1 cellular context compared by ENCODE assay signal in the genomic region with DNA sequence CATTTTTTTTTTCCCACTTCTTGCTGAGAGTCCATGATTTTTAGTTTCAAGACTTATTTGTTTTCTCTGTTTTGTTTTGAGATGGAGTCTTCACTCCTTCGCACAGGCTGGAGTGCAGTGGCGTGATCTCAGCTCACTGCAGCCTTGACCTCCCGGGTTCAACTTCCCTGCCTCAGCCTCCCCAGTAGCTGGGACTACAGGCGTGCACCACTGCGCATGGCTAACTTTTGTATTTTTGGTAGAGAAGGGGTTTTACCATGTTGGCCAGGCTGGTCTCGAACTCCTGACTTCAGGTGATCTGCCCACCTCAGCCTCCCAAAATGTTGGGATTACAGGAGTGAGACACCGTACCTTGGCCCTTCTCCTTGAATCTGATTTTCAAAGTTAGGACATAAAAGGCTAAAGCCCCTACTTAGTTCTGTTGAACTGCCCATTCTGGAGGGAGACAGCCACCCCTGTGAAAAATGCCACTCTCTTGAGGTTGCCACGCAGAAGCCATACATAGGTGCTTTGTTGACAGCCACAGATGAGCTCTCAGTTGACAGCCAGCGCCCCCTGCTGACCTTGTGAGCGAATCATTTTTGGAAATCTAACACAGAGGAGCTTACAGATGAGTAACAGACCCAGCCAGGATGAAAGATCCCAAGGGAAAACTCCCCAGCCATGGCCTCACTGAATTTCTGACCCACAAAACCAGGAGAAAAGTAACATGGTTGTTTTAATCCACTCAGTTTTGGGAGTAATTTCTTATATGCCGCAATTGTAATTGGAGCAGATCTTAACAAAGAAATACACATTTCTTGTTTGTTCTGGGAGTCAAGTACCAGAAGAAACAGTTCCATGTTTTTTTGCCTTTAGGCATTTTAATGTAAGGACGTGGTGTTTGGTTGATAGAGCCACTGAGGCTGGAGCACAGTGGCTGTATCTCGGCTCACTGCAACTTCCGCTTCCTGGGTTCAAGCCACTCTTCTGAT.
TF ChIP-seq lines count a peak whose summit lies in the region.

No MANE protein-coding gene starts in this region.

TF ChIP-seq in HEK293, 187 proteins besides CTCF, POLR2A, EP300 and RAD21 (continued from another document):
- no peak for TF ChIP-seq ZNF362 (tag by site-specific recombination; IDR thresholded peaks at IDR 0.05)
